Comparison of ENCODE assay signal across 12 cellular contexts in the genomic region with DNA sequence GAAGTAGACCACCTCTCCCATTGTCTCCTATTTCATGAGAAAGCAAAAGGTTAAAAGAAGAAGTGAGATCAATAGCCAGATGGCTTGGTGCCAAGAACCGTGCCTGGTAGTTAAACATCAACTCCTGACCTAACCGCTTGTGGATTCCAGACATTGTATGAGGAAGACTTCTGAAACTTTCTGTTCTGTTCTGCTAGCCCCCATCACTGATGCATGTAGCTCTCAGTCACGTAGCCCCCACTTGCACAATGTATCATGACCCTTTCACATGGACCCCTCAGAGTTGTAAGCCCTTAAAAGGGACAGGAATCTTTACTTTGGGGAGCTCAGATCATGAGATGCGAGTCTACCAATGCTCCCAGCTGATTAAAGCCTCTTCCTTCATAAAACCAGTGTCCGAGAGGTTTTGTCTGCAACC.
DNase-seq lines count a peak whose midpoint lies in the region; ATAC-seq and TF ChIP-seq lines count a peak whose summit lies in the region.
"Had no signal": no experiment of that assay in that cellular context is flagged by ENCODE, and none has a peak within 500 bp of the region (broad histone marks: within the 10 kb centered on the region; RNA-seq: fewer than 3 reads in every experiment).

No MANE protein-coding gene starts in this region.

- ATAC-seq in GM18858 (IDR thresholded peaks at IDR 0.05; ENCODE audit: unreplicated experiment), result peak; percentile 38
- peak; percentile 57 for ATAC-seq in GM21619 (IDR thresholded peaks at IDR 0.05; ENCODE audit: unreplicated experiment)

- TF ChIP-seq CTCF in endothelial cell (IDR thresholded peaks at IDR 0.05; ENCODE audit: unreplicated experiment) (no peak), neural progenitor cell (IDR thresholded peaks at IDR 0.05) (no peak)

- H3K27me3 ChIP-seq in neural progenitor cell (no peaks in the 10 kb centered on the region), H7 (ENCODE audit: control insufficient read depth, insufficient read depth, low read length) (no peaks in the 10 kb centered on the region)
- H3K27me3 ChIP-seq: cardiac muscle cell had no signal

- no peak overlapping the region for H3K27ac ChIP-seq in neural progenitor cell
- H3K27ac ChIP-seq: cardiac muscle cell, VCaP had no signal

- H3K4me1 Mint-ChIP-seq in endothelial cell (ENCODE audit: unreplicated experiment), result no peaks in the 10 kb centered on the region
- no peaks in the 10 kb centered on the region for H3K4me1 Mint-ChIP-seq in neural progenitor cell

- DNase-seq in HuH-7 (ENCODE audit: low spot score) (peak; percentile 13), endothelial cell (ENCODE audit: low spot score) (no peak), Ammon's horn (ENCODE audit: low spot score) (no peak), NCI-H146 treated with DMSO at 0.1 percent for 48 hours (lab: John Stamatoyannopoulos, UW; ENCODE audit: unreplicated experiment) (no peak), neural progenitor cell (ENCODE audit: low spot score) (no peak), H7 (no peak)
- DNase-seq: NCI-H526 had no signal

- no peak overlapping the region for H2AFZ ChIP-seq in neural progenitor cell (replicated peaks)

- no peaks in the 10 kb centered on the region for H4K20me1 ChIP-seq in neural progenitor cell (ENCODE audit: low read depth)

- H3K36me3 ChIP-seq in neural progenitor cell (peaks cover 2% of the 10 kb centered on the region), H7 (replicated peaks; ENCODE audit: control insufficient read depth, insufficient read depth, low read length) (no peaks in the 10 kb centered on the region; the same call in 1 of the 2 replicates)
- H3K36me3 ChIP-seq: cardiac muscle cell had no signal

- H3K4me3 ChIP-seq in neural progenitor cell (no peak overlapping the region), H7 (ENCODE audit: insufficient read depth, low read depth, low read length) (no peak overlapping the region)
- H3K4me3 ChIP-seq: cardiac muscle cell had no signal

- H3K4me1 ChIP-seq in neural progenitor cell, result no peaks in the 10 kb centered on the region

- H3K27ac Mint-ChIP-seq in endothelial cell (ENCODE audit: unreplicated experiment) (no peak overlapping the region), neural progenitor cell (no peak overlapping the region)

- H3K36me3 Mint-ChIP-seq in endothelial cell (ENCODE audit: low read depth, unreplicated experiment) (peaks cover 37% of the 10 kb centered on the region), neural progenitor cell (peaks cover 26% of the 10 kb centered on the region)

- no peak overlapping the region for H3K4me2 ChIP-seq in neural progenitor cell

- H3K9ac ChIP-seq in neural progenitor cell, result no peak overlapping the region

- H3K9me3 Mint-ChIP-seq in endothelial cell (ENCODE audit: unreplicated experiment), result peaks cover 5% of the 10 kb centered on the region
- peaks cover 50% of the 10 kb centered on the region for H3K9me3 Mint-ChIP-seq in neural progenitor cell

- H3K9me3 ChIP-seq in neural progenitor cell (ENCODE audit: low read depth), result peaks cover 10% of the 10 kb centered on the region

- no peaks in the 10 kb centered on the region for H3F3A ChIP-seq in neural progenitor cell (ENCODE audit: low read depth)

- H3K79me2 ChIP-seq in neural progenitor cell (ENCODE audit: low read depth), result peaks cover 12% of the 10 kb centered on the region

- H3K4me3 Mint-ChIP-seq in endothelial cell (ENCODE audit: unreplicated experiment) (peak overlapping the region; percentile 52), neural progenitor cell (no peak overlapping the region)
- H3K4me3 Mint-ChIP-seq: activated T-cell treated with anti-CD3 and anti-CD28 coated beads, Interleukin-2, amount 50 U/mL, for 72 hours had no signal

- H3K27me3 Mint-ChIP-seq in endothelial cell (ENCODE audit: unreplicated experiment) (peaks cover 7% of the 10 kb centered on the region), neural progenitor cell (ENCODE audit: insufficient read depth, low read depth) (peaks cover 4% of the 10 kb centered on the region)
